7 cellular contexts compared by ENCODE assay signal in genomic region chr4:37383579-37384229, GRCh38.
A peak's percentile ranks its signal among the peaks of the same experiment; 100 is the strongest.
DNase-seq lines count a peak whose midpoint lies in the region; ATAC-seq and TF ChIP-seq lines count a peak whose summit lies in the region.

No MANE protein-coding gene starts in this region.

- H3K4me3 Mint-ChIP-seq in type B pancreatic cell, result no peak overlapping the region

- peaks cover 3% of the 10 kb centered on the region for H3K27me3 Mint-ChIP-seq in type B pancreatic cell

- no peaks in the 10 kb centered on the region for H3K9me3 Mint-ChIP-seq in type B pancreatic cell

- peak; percentile 84 for TF ChIP-seq CTCF in type B pancreatic cell (conservative IDR thresholded peaks at IDR 0.05)

- peak; percentile 84 for ATAC-seq in GM18909 (IDR thresholded peaks at IDR 0.05; ENCODE audit: poor library complexity, unreplicated experiment)

- H3K27ac Mint-ChIP-seq in type B pancreatic cell, result no peak overlapping the region

- no peaks in the 10 kb centered on the region for H3K36me3 Mint-ChIP-seq in type B pancreatic cell

- DNase-seq in DMS53 (lab: John Stamatoyannopoulos, UW), result peak; percentile 83
- DNase-seq in KBM-7, result peak; percentile 62
- DNase-seq in SW480 (ENCODE audit: low spot score), result peak; percentile 31
- DNase-seq in hepatic stellate cell (ENCODE audit: low spot score), result peak; percentile 10
- DNase-seq in type B pancreatic cell (ENCODE audit: extremely low spot score, unreplicated experiment), result no peak
- DNase-seq in GM19240 (ENCODE audit: insufficient read length, low spot score), result no peak

- no peaks in the 10 kb centered on the region for H3K4me1 Mint-ChIP-seq in type B pancreatic cell (ENCODE audit: unreplicated experiment)

- in situ Hi-C loops in KBM-7 (cut with MboI; ENCODE audit: low pct_unique_long_range_greater_than_20kb, low sequenced_read_pairs), result no loop called here

Comparison
In these comparisons a context has a peak if more than half of its experiments do, and no peak if none do; other contexts are left out.
1. DNase-seq: peak in DMS53 (single experiment), KBM-7 (single experiment), SW480 (single experiment) and hepatic stellate cell (single experiment); none in type B pancreatic cell (single experiment) and GM19240 (single experiment).